11 cellular contexts compared by ENCODE assay signal in the genomic region with DNA sequence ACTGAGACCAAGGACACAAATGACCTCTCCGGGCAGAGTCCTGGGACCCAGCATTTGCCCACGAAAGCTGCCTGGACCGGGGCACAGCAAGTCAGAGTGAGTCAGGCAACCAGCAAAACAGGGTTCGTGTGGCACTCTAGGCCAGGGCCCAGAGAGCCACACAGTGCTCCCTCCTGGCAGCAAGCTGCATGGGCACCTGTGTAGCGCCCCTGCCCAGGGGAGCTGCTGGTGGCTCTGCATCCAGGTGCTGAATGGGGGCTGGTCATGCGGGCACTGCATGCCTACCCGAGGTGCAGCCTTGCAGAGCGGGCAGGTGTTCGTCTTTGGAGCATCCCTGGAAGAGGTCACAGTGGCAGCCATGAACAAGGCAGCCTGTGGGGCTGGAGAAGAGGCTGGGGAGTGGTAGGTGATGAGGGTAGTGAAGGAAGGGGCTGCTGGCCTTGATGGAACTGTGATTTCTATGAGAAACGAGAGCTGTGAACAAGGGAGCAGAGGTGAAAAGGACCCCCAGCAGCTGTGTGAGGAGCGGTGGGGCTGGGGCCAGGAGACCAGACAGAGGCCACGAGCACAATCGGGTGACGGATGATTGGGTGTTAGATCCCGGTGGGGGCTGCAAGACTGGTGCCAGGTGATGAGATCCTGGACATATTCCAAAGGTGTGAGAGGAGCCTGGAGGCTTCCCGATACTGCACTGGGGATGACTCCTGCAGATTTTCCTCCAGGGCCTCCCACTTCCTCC.
DNase-seq lines count a peak whose midpoint lies in the region; ATAC-seq, FAIRE-seq and TF ChIP-seq lines count a peak whose summit lies in the region.
"Had no signal": no experiment of that assay in that cellular context is flagged by ENCODE, and none has a peak within 500 bp of the region (broad histone marks: within the 10 kb centered on the region; RNA-seq: fewer than 3 reads in every experiment).

No MANE protein-coding gene starts in this region.

- CTCF ChIA-PET in CD4-positive, alpha-beta memory T cell (lab: Charles Lee; ENCODE audit: partially characterized antibody): interaction anchor here (0.5 kb wide), 1 partner anchor 26 kb away, joined by 3 read pairs; no protein-coding TSS in a partner anchor

- peaks cover 44 to 81% of the 10 kb centered on the region in 2 donors for H3K36me3 Mint-ChIP-seq in CD4-positive, alpha-beta memory T cell
- peaks cover 0 to 89% (median 12%) of the 10 kb centered on the region in 3 donors for H3K36me3 Mint-ChIP-seq in naive thymus-derived CD8-positive, alpha-beta T cell

- no peaks in the 10 kb centered on the region for H3K9me3 ChIP-seq in CD4-positive, alpha-beta memory T cell (ENCODE audit: control insufficient read depth in 1 of 2, low read length in 2 of 2)
- H3K9me3 ChIP-seq in adrenal gland (replicated peaks in 1 of 3): no peaks in the 10 kb centered on the region
- H3K9me3 ChIP-seq: gastroesophageal sphincter, tibial artery had no signal

- H3K4me3 Mint-ChIP-seq in CD4-positive, alpha-beta memory T cell: peak overlapping the region in 1 of 8 donors; percentile 36
- peak overlapping the region in 1 of 10 donors; percentile 41 for H3K4me3 Mint-ChIP-seq in naive thymus-derived CD8-positive, alpha-beta T cell

- intact Hi-C loops in CD4-positive, alpha-beta memory T cell (cut with micrococcal nuclease): no loop called here
- intact Hi-C loops in adrenal gland (cut with DNase I): no loop called here

- POLR2A ChIA-PET in CD4-positive, alpha-beta memory T cell (lab: Charles Lee; ENCODE audit: partially characterized antibody): no interaction called here
- POLR2A ChIA-PET in naive thymus-derived CD8-positive, alpha-beta T cell (lab: Charles Lee): no interaction called here

- ATAC-seq in naive thymus-derived CD8-positive, alpha-beta T cell: no peak
- ATAC-seq: gastroesophageal sphincter had no signal

- no peaks in the 10 kb centered on the region for H3K27me3 ChIP-seq in CD4-positive, alpha-beta memory T cell (ENCODE audit: insufficient read depth, low read length)
- H3K27me3 ChIP-seq in adrenal gland: no peaks in the 10 kb centered on the region
- H3K27me3 ChIP-seq: gastroesophageal sphincter, tibial artery had no signal

- no peaks in the 10 kb centered on the region for H3K4me1 ChIP-seq in CD4-positive, alpha-beta memory T cell (ENCODE audit: insufficient read depth, low read length)
- H3K4me1 ChIP-seq in adrenal gland (replicated peaks in 1 of 2): peaks cover 30 to 37% of the 10 kb centered on the region in 2 donors
- H3K4me1 ChIP-seq: gastroesophageal sphincter, tibial artery had no signal

- H3K4me3 ChIP-seq in CD4-positive, alpha-beta memory T cell (ENCODE audit: low read length in 2 of 2): no peak overlapping the region
- no peak overlapping the region for H3K4me3 ChIP-seq in adrenal gland
- H3K4me3 ChIP-seq: gastroesophageal sphincter, tibial artery had no signal

- H3K27ac Mint-ChIP-seq in CD4-positive, alpha-beta memory T cell: peak overlapping the region in 5 of 7 donors; percentile 0 to 70 (median 29)
- H3K27ac Mint-ChIP-seq in naive thymus-derived CD8-positive, alpha-beta T cell: peak overlapping the region in 8 of 10 donors; percentile 12 to 86 (median 70)

- no peak for FAIRE-seq in GM12892 (lab: Jason Lieb, UNC)

- peaks cover 3 to 6% (median 4%) of the 10 kb centered on the region in 4 donors for H3K4me1 Mint-ChIP-seq in CD4-positive, alpha-beta memory T cell
- peaks cover 2 to 27% (median 13%) of the 10 kb centered on the region in 4 donors for H3K4me1 Mint-ChIP-seq in naive thymus-derived CD8-positive, alpha-beta T cell

- in situ Hi-C loops in GM13976 (cut with MboI; ENCODE audit: low sequenced_read_pairs, unreplicated experiment): loop anchor here (10.0 kb wide), 1 partner anchor 56 kb away; no protein-coding TSS in a partner anchor

- 77 to 85% (median 78%) methylated on average over 14 to 16 of the region's 16 CpGs for WGBS in adrenal gland, 4 donors

- H3K27ac ChIP-seq in CD4-positive, alpha-beta memory T cell (ENCODE audit: low read depth, low read length): no peak overlapping the region
- H3K27ac ChIP-seq in adrenal gland: peak overlapping the region in 2 of 5 donors; percentile 30 to 73
- H3K27ac ChIP-seq: gastroesophageal sphincter, tibial artery had no signal

- peaks cover 0 to 2% (median 0%) of the 10 kb centered on the region in 8 donors for H3K9me3 Mint-ChIP-seq in CD4-positive, alpha-beta memory T cell
- H3K9me3 Mint-ChIP-seq in naive thymus-derived CD8-positive, alpha-beta T cell: no peaks in the 10 kb centered on the region

- DNase-seq in CD4-positive, alpha-beta memory T cell: no peak
- DNase-seq in GM13976 (ENCODE audit: low spot score) (peak; percentile 16), adrenal gland (peak in 6 of 7 donors; percentile 46 to 61 (median 56)), NCI-H1417 (lab: John Stamatoyannopoulos, UW) (no peak), GM12892 (ENCODE audit: insufficient read length) (no peak), NCI-H2029 (lab: John Stamatoyannopoulos, UW) (no peak)
- DNase-seq in naive thymus-derived CD8-positive, alpha-beta T cell: no peak
- DNase-seq in stimulated activated CD4-positive, alpha-beta T cell treated with anti-CD3 and anti-CD28 coated beads, Interleukin-4, amount 100 ng/mL, for 4 hours: no peak
- DNase-seq: kidney glomerular epithelial cell, tibial artery had no signal

- TF ChIP-seq POLR2A in adrenal gland (IDR thresholded peaks at IDR 0.05) (no peak), GM12892 (IDR thresholded peaks at IDR 0.05; ENCODE audit: low read depth, low read length) (no peak)

- TF ChIP-seq CTCF in GM13976 (IDR thresholded peaks at IDR 0.05; ENCODE audit: borderline replicate concordance, control extremely low read depth, extremely low read depth, insufficient read depth, missing control alignments) (no peak), adrenal gland (IDR thresholded peaks at IDR 0.05) (peak in 1 of 6 experiments; percentile 20)

- peaks cover 67% of the 10 kb centered on the region for H3K36me3 ChIP-seq in CD4-positive, alpha-beta memory T cell (ENCODE audit: insufficient read depth, low read length)
- peaks cover 0 to 42% of the 10 kb centered on the region in 2 donors for H3K36me3 ChIP-seq in adrenal gland (replicated peaks in 1 of 2)

- H3K27me3 Mint-ChIP-seq in CD4-positive, alpha-beta memory T cell: no peaks in the 10 kb centered on the region
- no peaks in the 10 kb centered on the region for H3K27me3 Mint-ChIP-seq in naive thymus-derived CD8-positive, alpha-beta T cell

Comparison
In these comparisons a context has a peak if more than half of its experiments do, and no peak if none do; other contexts are left out.
1. DNase-seq: peak in GM13976 (single experiment) and adrenal gland (6 of 7); none in CD4-positive, alpha-beta memory T cell (0 of 5), naive thymus-derived CD8-positive, alpha-beta T cell (0 of 10), NCI-H1417 (0 of 3), GM12892 (single experiment), stimulated activated CD4-positive, alpha-beta T cell treated with anti-CD3 and anti-CD28 coated beads, Interleukin-4, amount 100 ng/mL, for 4 hours (0 of 2) and NCI-H2029 (single experiment).